Comparison of ENCODE assay signal across 11 cellular contexts in genomic region chr22:49656291-49656851, GRCh38.
DNase-seq lines count a peak whose midpoint lies in the region; ATAC-seq and TF ChIP-seq lines count a peak whose summit lies in the region.
"Had no signal": no experiment of that assay in that cellular context is flagged by ENCODE, and none has a peak within 500 bp of the region (broad histone marks: within the 10 kb centered on the region; RNA-seq: fewer than 3 reads in every experiment).

No MANE protein-coding gene starts in this region.

- ATAC-seq in RWPE2 (ENCODE audit: low read depth): no peak
- ATAC-seq: A549 had no signal

- H3K27me3 ChIP-seq in RWPE2 (ENCODE audit: insufficient read depth, poor library complexity, severe bottlenecking) (no peaks in the 10 kb centered on the region), suprapubic skin (peaks cover 26% of the 10 kb centered on the region)

- H3K4me3 ChIP-seq in RWPE2 (ENCODE audit: severe bottlenecking) (no peak overlapping the region), suprapubic skin (peak overlapping the region; percentile 45)
- H3K4me3 ChIP-seq: A549, SJCRH30 had no signal

- no peak for TF ChIP-seq EP300 in suprapubic skin (IDR thresholded peaks at IDR 0.05)

- H3K27ac ChIP-seq in RWPE2 (ENCODE audit: poor library complexity, severe bottlenecking) (no peak overlapping the region), suprapubic skin (peak overlapping the region; percentile 62)
- H3K27ac ChIP-seq: A549, SJCRH30 had no signal

- no peak for TF ChIP-seq CTCF in RWPE2 (IDR thresholded peaks at IDR 0.05; ENCODE audit: poor library complexity, severe bottlenecking)
- no peak for TF ChIP-seq CTCF in suprapubic skin (IDR thresholded peaks at IDR 0.05)

- H3K36me3 ChIP-seq in RWPE2 (ENCODE audit: low read depth) (no peaks in the 10 kb centered on the region), suprapubic skin (no peaks in the 10 kb centered on the region)
- H3K36me3 ChIP-seq: SJCRH30 had no signal

- no peak for TF ChIP-seq POLR2A in suprapubic skin (IDR thresholded peaks at IDR 0.05)

- no peak for DNase-seq in activated CD4-positive, alpha-beta T cell treated with anti-CD3 and anti-CD28 coated beads, Interleukin-2, amount 10 ng/mL, durations not matched to agents 24 days and 14 days
- no peak for DNase-seq in activated CD4-positive, alpha-beta T cell treated with anti-CD3 and anti-CD28 coated beads, Interleukin-2, amount 50 U/mL, for 1 hour
- DNase-seq in RWPE2 (ENCODE audit: low spot score): peak; percentile 45
- no peak for DNase-seq in immature natural killer cell
- no peak for DNase-seq in suprapubic skin (ENCODE audit: low spot score in 2 of 2)
- DNase-seq in epidermal melanocyte (ENCODE audit: insufficient read length, low spot score): no peak
- no peak for DNase-seq in NCI-H187 treated with DMSO at 0.1 percent for 48 hours (lab: John Stamatoyannopoulos, UW)
- DNase-seq in AML-193 (lab: John Stamatoyannopoulos, UW): no peak
- DNase-seq: HFFc6, SJCRH30 had no signal

- WGBS in suprapubic skin: 76% methylated on average over 8 of the region's 25 CpGs

- H3K36me3 Mint-ChIP-seq in activated CD4-positive, alpha-beta T cell treated with anti-CD3 and anti-CD28 coated beads, Interleukin-2, amount 10 ng/mL, durations not matched to agents 24 days and 14 days (ENCODE audit: low read depth): peaks cover 24% of the 10 kb centered on the region
- H3K36me3 Mint-ChIP-seq in immature natural killer cell: peaks cover 0 to 7% (median 6%) of the 10 kb centered on the region in 3 donors

- H3K4me1 ChIP-seq in RWPE2 (ENCODE audit: insufficient read depth, poor library complexity, severe bottlenecking): no peaks in the 10 kb centered on the region
- H3K4me1 ChIP-seq in suprapubic skin: no peaks in the 10 kb centered on the region
- H3K4me1 ChIP-seq: A549, SJCRH30 had no signal

- H3K9me3 ChIP-seq in RWPE2 (ENCODE audit: severe bottlenecking) (no peaks in the 10 kb centered on the region), suprapubic skin (no peaks in the 10 kb centered on the region)
- H3K9me3 ChIP-seq: A549, SJCRH30 had no signal

- H3K4me1 Mint-ChIP-seq in activated CD4-positive, alpha-beta T cell treated with anti-CD3 and anti-CD28 coated beads, Interleukin-2, amount 10 ng/mL, durations not matched to agents 24 days and 14 days: peaks cover 10% of the 10 kb centered on the region
- peaks cover 44 to 47% of the 10 kb centered on the region in 2 donors for H3K4me1 Mint-ChIP-seq in immature natural killer cell

- no peaks in the 10 kb centered on the region for H3K9me3 Mint-ChIP-seq in activated CD4-positive, alpha-beta T cell treated with anti-CD3 and anti-CD28 coated beads, Interleukin-2, amount 10 ng/mL, durations not matched to agents 24 days and 14 days
- no peaks in the 10 kb centered on the region for H3K9me3 Mint-ChIP-seq in immature natural killer cell

- no peaks in the 10 kb centered on the region for H3K27me3 Mint-ChIP-seq in activated CD4-positive, alpha-beta T cell treated with anti-CD3 and anti-CD28 coated beads, Interleukin-2, amount 10 ng/mL, durations not matched to agents 24 days and 14 days
- peaks cover 2 to 6% (median 5%) of the 10 kb centered on the region in 3 donors for H3K27me3 Mint-ChIP-seq in immature natural killer cell (ENCODE audit: low read depth in 3 of 3)

- intact Hi-C loops in activated CD4-positive, alpha-beta T cell treated with anti-CD3 and anti-CD28 coated beads, Interleukin-2, amount 10 ng/mL, durations not matched to agents 24 days and 14 days (cut with micrococcal nuclease): no loop called here

- peak overlapping the region; percentile 89 for H3K4me3 Mint-ChIP-seq in activated CD4-positive, alpha-beta T cell treated with anti-CD3 and anti-CD28 coated beads, Interleukin-2, amount 10 ng/mL, durations not matched to agents 24 days and 14 days
- peak overlapping the region; percentile 95 to 100 (median 97) for H3K4me3 Mint-ChIP-seq in immature natural killer cell
- H3K4me3 Mint-ChIP-seq: HFFc6 had no signal

- no peak overlapping the region for H3K27ac Mint-ChIP-seq in activated CD4-positive, alpha-beta T cell treated with anti-CD3 and anti-CD28 coated beads, Interleukin-2, amount 10 ng/mL, durations not matched to agents 24 days and 14 days
- peak overlapping the region in 2 of 6 donors; percentile 96 to 99 for H3K27ac Mint-ChIP-seq in immature natural killer cell
- H3K27ac Mint-ChIP-seq: HFFc6 had no signal
